8 cellular contexts compared by ENCODE assay signal in genomic region chr9:136437430-136437829, GRCh38. TPM values are rescaled to one million over a fixed set of nuclear protein-coding genes. Genes with fewer than 3 reads are reported as not detected.
DNase-seq lines count a peak whose midpoint lies in the region; TF ChIP-seq lines count a peak whose summit lies in the region.

No MANE protein-coding gene starts in this region.

- H3K4me3 ChIP-seq in esophagus muscularis mucosa, result peak overlapping the region; percentile 78 to 99 (median 92)

- intact Hi-C loops in esophagus muscularis mucosa (cut with DNase I), result loop anchor here (5.0 kb wide), 1 partner anchor 40 kb away; no protein-coding TSS in a partner anchor

- TF ChIP-seq POLR2A in esophagus muscularis mucosa (IDR thresholded peaks at IDR 0.05; ENCODE audit: low read depth), result no peak

- peaks cover 33 to 59% (median 41%) of the 10 kb centered on the region in 4 donors for H3K4me1 ChIP-seq in esophagus muscularis mucosa

- TF ChIP-seq CTCF in esophagus muscularis mucosa (IDR thresholded peaks at IDR 0.05) (no peak), GM20000 (IDR thresholded peaks at IDR 0.05; ENCODE audit: extremely low read depth, missing control alignments) (no peak)

- TF ChIP-seq EP300 in esophagus muscularis mucosa (IDR thresholded peaks at IDR 0.05), result no peak

- DNase-seq in G401 (ENCODE audit: low spot score) (peak; percentile 6), RPMI7951 (ENCODE audit: low read depth) (peak; percentile 17), esophagus muscularis mucosa (ENCODE audit: extremely low spot score) (no peak), renal cortical epithelial cell (ENCODE audit: low read depth) (peak; percentile 18), NCI-H1092 treated with DMSO at 0.1 percent for 48 hours (lab: John Stamatoyannopoulos, UW) (no peak), NCI-H748 treated with DMSO at 0.1 percent for 48 hours (lab: John Stamatoyannopoulos, UW) (no peak), OCI-M1 (lab: John Stamatoyannopoulos, UW) (no peak), GM20000 (ENCODE audit: low spot score) (no peak)

- no peaks in the 10 kb centered on the region for H3K27me3 ChIP-seq in esophagus muscularis mucosa

- H3K27ac ChIP-seq in esophagus muscularis mucosa (replicated peaks in 1 of 4), result no peak overlapping the region

- 51% methylated on average over 4 of the region's 8 CpGs for WGBS in esophagus muscularis mucosa

- H3K36me3 ChIP-seq in esophagus muscularis mucosa, result peaks cover 16 to 68% (median 55%) of the 10 kb centered on the region in 4 donors

- in situ Hi-C loops in G401 (cut with HindIII; ENCODE audit: low sequenced_read_pairs), result no loop called here

- H3K9me3 ChIP-seq in esophagus muscularis mucosa, result no peaks in the 10 kb centered on the region

RNA-seq across cellular contexts. Expression of gene INPP5E, which starts 2.2 kb away (rescaled TPM):
- 6.1 and 11.8 TPM in 2 replicates for total RNA-seq in G401 (2014; rRNA removed; shearing (Covaris generic))
- total RNA-seq in RPMI7951 (2014; rRNA removed; shearing (Covaris generic)), result 3.4 and 3.8 TPM in 2 replicates
- total RNA-seq in esophagus muscularis mucosa, result 10 to 100 TPM in 2 of 4 donors, 1 to 10 TPM in 2; 8.4 to 17.1 (median 12.5) TPM
- total RNA-seq in renal cortical epithelial cell, result 4.3 and 11.5 TPM in 2 replicates

RNA-seq across cellular contexts. Expression of gene PMPCA, which starts 27.0 kb away (rescaled TPM):
- total RNA-seq in G401 (2014; rRNA removed; shearing (Covaris generic)), result 129 and 146 TPM in 2 replicates
- total RNA-seq in RPMI7951 (2014; rRNA removed; shearing (Covaris generic)), result 23.6 and 29.9 TPM in 2 replicates
- total RNA-seq in esophagus muscularis mucosa, result 10 to 100 TPM; 22.8 to 43.9 (median 35.0) TPM
- 45.8 and 48.1 TPM in 2 replicates for total RNA-seq in renal cortical epithelial cell

RNA-seq across cellular contexts. Expression of gene ENTR1, which starts 27.0 kb away (rescaled TPM):
- total RNA-seq in G401 (2014; rRNA removed; shearing (Covaris generic)), result 85.0 and 97.9 TPM in 2 replicates
- 20.9 and 32.3 TPM in 2 replicates for total RNA-seq in RPMI7951 (2014; rRNA removed; shearing (Covaris generic))
- total RNA-seq in esophagus muscularis mucosa, result 10 to 100 TPM; 26.2 to 44.8 (median 37.6) TPM
- total RNA-seq in renal cortical epithelial cell, result 30.4 and 54.5 TPM in 2 replicates

RNA-seq across cellular contexts. Expression of gene SNAPC4, which starts 37.5 kb away (rescaled TPM):
- total RNA-seq in G401 (2014; rRNA removed; shearing (Covaris generic)), result 12.4 and 17.2 TPM in 2 replicates
- total RNA-seq in RPMI7951 (2014; rRNA removed; shearing (Covaris generic)), result 4.6 and 4.9 TPM in 2 replicates
- 1 to 10 TPM; 3.3 to 8.4 (median 4.9) TPM for total RNA-seq in esophagus muscularis mucosa
- total RNA-seq in renal cortical epithelial cell, result 7.5 and 15.5 TPM in 2 replicates

RNA-seq across cellular contexts. Expression of gene SEC16A, which starts 45.4 kb away (rescaled TPM):
- total RNA-seq in G401 (2014; rRNA removed; shearing (Covaris generic)), result 4.1 and 7.2 TPM in 2 replicates
- 14.5 and 14.8 TPM in 2 replicates for total RNA-seq in RPMI7951 (2014; rRNA removed; shearing (Covaris generic))
- total RNA-seq in esophagus muscularis mucosa (10 to 100 TPM; 43.2 to 62.3 (median 51.3) TPM), renal cortical epithelial cell (20.8 and 69.4 TPM in 2 replicates)

Comparison
In these comparisons a context has a peak if more than half of its experiments do, and no peak if none do; other contexts are left out.
1. DNase-seq: peak in G401 (single experiment), RPMI7951 (single experiment) and renal cortical epithelial cell (single experiment); none in esophagus muscularis mucosa (single experiment), NCI-H1092 treated with DMSO at 0.1 percent for 48 hours (single experiment), NCI-H748 treated with DMSO at 0.1 percent for 48 hours (single experiment), OCI-M1 (single experiment) and GM20000 (single experiment).